ENCODE assay signal across 8 cellular contexts in genomic region chr9:133990366-133991210, GRCh38. TPM values are rescaled to one million over a fixed set of nuclear protein-coding genes. Genes with fewer than 3 reads are reported as not detected.
DNase-seq lines count a peak whose midpoint lies in the region; ATAC-seq and TF ChIP-seq lines count a peak whose summit lies in the region.

No MANE protein-coding gene starts in this region.

- intact Hi-C loops in left lung (cut with DNase I): loop anchor here in 1 of 2 donors (10.0 kb wide), 1 partner anchor 196 kb away; no protein-coding TSS in a partner anchor

- no peak for TF ChIP-seq POLR2A in suprapubic skin (IDR thresholded peaks at IDR 0.05)

- H3K36me3 ChIP-seq in left lung (no peaks in the 10 kb centered on the region), suprapubic skin (no peaks in the 10 kb centered on the region)

- 27% methylated on average over 21 of the region's 31 CpGs for WGBS in suprapubic skin

- no peak for TF ChIP-seq EP300 in suprapubic skin (IDR thresholded peaks at IDR 0.05)

- ATAC-seq in central memory CD8-positive, alpha-beta T cell (replicated peaks; ENCODE audit: extremely low read depth, poor library complexity, severe bottlenecking): no peak
- ATAC-seq in left lung (peak; percentile 20), GM19463 (IDR thresholded peaks at IDR 0.05; ENCODE audit: unreplicated experiment) (no peak), HG02610 (IDR thresholded peaks at IDR 0.05; ENCODE audit: unreplicated experiment) (no peak), GM19328 (IDR thresholded peaks at IDR 0.05; ENCODE audit: unreplicated experiment) (no peak)

- H3K4me1 Mint-ChIP-seq in central memory CD8-positive, alpha-beta T cell: no peaks in the 10 kb centered on the region

- TF ChIP-seq CTCF in left lung (IDR thresholded peaks at IDR 0.05) (no peak), suprapubic skin (IDR thresholded peaks at IDR 0.05) (no peak)

- no peaks in the 10 kb centered on the region for H3K9me3 Mint-ChIP-seq in central memory CD8-positive, alpha-beta T cell

- H3K9me3 ChIP-seq in left lung (no peaks in the 10 kb centered on the region), suprapubic skin (no peaks in the 10 kb centered on the region)

- H3K4me3 Mint-ChIP-seq in central memory CD8-positive, alpha-beta T cell: peak overlapping the region; percentile 42

- H3K27ac ChIP-seq in left lung: peak overlapping the region; percentile 59 to 89
- peak overlapping the region; percentile 69 for H3K27ac ChIP-seq in suprapubic skin

- H3K4me1 ChIP-seq in left lung (peaks cover 14 to 40% of the 10 kb centered on the region in 2 donors), suprapubic skin (peaks cover 42% of the 10 kb centered on the region)

- H3K27ac Mint-ChIP-seq in central memory CD8-positive, alpha-beta T cell (ENCODE audit: low read depth): no peak overlapping the region

- H3K36me3 Mint-ChIP-seq in central memory CD8-positive, alpha-beta T cell (ENCODE audit: insufficient read depth): peaks cover 1% of the 10 kb centered on the region

- H3K27me3 ChIP-seq in left lung: peaks cover 0 to 40% of the 10 kb centered on the region in 2 donors
- H3K27me3 ChIP-seq in suprapubic skin: no peaks in the 10 kb centered on the region

- DNase-seq in DMS79 (lab: John Stamatoyannopoulos, UW) (peak; percentile 25), NCI-H1417 (lab: John Stamatoyannopoulos, UW) (peak in 2 of 3 experiments; percentile 79 to 89), left lung (peak; percentile 52 to 78), suprapubic skin (ENCODE audit: low spot score in 2 of 2) (peak; percentile 66 to 79)
- DNase-seq in central memory CD8-positive, alpha-beta T cell (ENCODE audit: low spot score in 2 of 2): no peak

- H3K27me3 Mint-ChIP-seq in central memory CD8-positive, alpha-beta T cell: peaks cover 17% of the 10 kb centered on the region

- H3K4me3 ChIP-seq in left lung (peak overlapping the region; percentile 64 to 83), suprapubic skin (peak overlapping the region; percentile 68)

RNA-seq across cellular contexts. Expression of gene VAV2, which starts 1.5 kb away (rescaled TPM):
- total RNA-seq in left lung (10 to 100 TPM; 25.3 to 26.2 TPM), suprapubic skin (10 to 100 TPM in 1 of 4 donors, 1 to 10 TPM in 3; 5.2 to 10.3 (median 6.4) TPM)

RNA-seq across cellular contexts. Expression of gene BRD3OS, which starts 34.7 kb away (rescaled TPM):
- total RNA-seq in left lung: 10 to 100 TPM; 15.8 to 17.6 TPM
- 10 to 100 TPM in 1 of 4 donors, 1 to 10 TPM in 3; 6.2 to 10.4 (median 9.5) TPM for total RNA-seq in suprapubic skin

Comparison
In these comparisons a context has a peak if more than half of its experiments do, and no peak if none do; other contexts are left out.
1. DNase-seq: peak in DMS79 (single experiment), NCI-H1417 (2 of 3), left lung (2 of 2) and suprapubic skin (2 of 2); none in central memory CD8-positive, alpha-beta T cell (0 of 2).